Comparison of ENCODE assay signal across 10 cellular contexts in the genomic region with DNA sequence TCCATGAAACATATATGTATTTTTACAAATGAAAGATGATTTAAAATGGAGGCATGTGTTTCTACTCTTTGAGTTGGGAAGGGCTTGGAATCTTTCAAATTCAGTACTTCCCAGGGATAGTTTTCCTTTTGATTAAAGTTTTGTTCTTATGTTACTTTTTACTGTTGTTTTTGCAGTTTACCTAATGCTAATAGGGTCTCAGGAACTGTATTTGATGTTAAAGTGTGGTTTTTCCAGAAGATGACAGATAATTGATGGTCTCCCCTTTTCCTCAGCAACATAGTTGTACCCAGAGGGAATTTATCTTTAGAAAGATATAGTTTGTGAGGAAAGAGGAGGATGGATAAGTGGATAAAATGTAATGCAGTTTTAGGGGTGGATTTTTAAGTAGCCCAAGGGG. TPM values are rescaled to one million over a fixed set of nuclear protein-coding genes. Genes with fewer than 3 reads are reported as not detected.
A peak's percentile ranks its signal among the peaks of the same experiment; 100 is the strongest.
DNase-seq lines count a peak whose midpoint lies in the region; ATAC-seq and TF ChIP-seq lines count a peak whose summit lies in the region.
"Had no signal": no experiment of that assay in that cellular context is flagged by ENCODE, and none has a peak within 500 bp of the region (broad histone marks: within the 10 kb centered on the region; RNA-seq: fewer than 3 reads in every experiment).

No MANE protein-coding gene starts in this region.

- H3K4me3 ChIP-seq in BE2C (ENCODE audit: low read depth, low read length) (peak overlapping the region; percentile 74), IMR-90 (ENCODE audit: insufficient read depth, low read depth, low read length) (no peak overlapping the region)

- H2BK15ac ChIP-seq in IMR-90 (ENCODE audit: low read depth, low read length): no peak overlapping the region

- H4K5ac ChIP-seq in IMR-90 (ENCODE audit: low read depth, low read length): no peak overlapping the region

- ATAC-seq in IMR-90 (ENCODE audit: low read depth): no peak
- no peak for ATAC-seq in natural killer cell

- intact Hi-C loops in IMR-90 (cut with micrococcal nuclease): loop anchor here (1.0 to 5.0 kb wide), 3 partner anchors 87 to 1507 kb away; a partner anchor contains a TSS
- intact Hi-C loops in MCF 10A (cut with micrococcal nuclease): no loop called here
- intact Hi-C loops in natural killer cell (cut with micrococcal nuclease): loop anchor here (5.0 to 10.0 kb wide), 2 partner anchors 242 to 270 kb away; a partner anchor contains a TSS

- BruUV-seq in IMR-90 (replicated peaks; lab: Mats Ljungman, UMichigan): no TSS peak
- no TSS peak for BruUV-seq in MCF 10A (replicated peaks; lab: Mats Ljungman, UMichigan)

- no peak overlapping the region; the same call in 1 of the 2 replicates for H3K27ac ChIP-seq in IMR-90 (ENCODE audit: insufficient read depth, low read length)

- no peak overlapping the region; the same call in 1 of the 2 replicates for H3K14ac ChIP-seq in IMR-90 (replicated peaks; ENCODE audit: low read depth, low read length)

- no peak overlapping the region for H4K8ac ChIP-seq in IMR-90 (ENCODE audit: low read depth in 2 of 2, low read length in 2 of 2)

- H3K4me1 Mint-ChIP-seq in MCF 10A (ENCODE audit: insufficient read depth, unreplicated experiment) (peaks cover 26% of the 10 kb centered on the region), natural killer cell (peaks cover 62 to 72% of the 10 kb centered on the region in 2 donors)

- H3K36me3 ChIP-seq in BE2C (peaks cover 45% of the 10 kb centered on the region), IMR-90 (ENCODE audit: control insufficient read depth, insufficient read depth, low read length) (peaks cover 10% of the 10 kb centered on the region)

- H3K9ac ChIP-seq in IMR-90 (ENCODE audit: low read depth, low read length): no peak overlapping the region; the same call in 1 of the 2 replicates

- H3K79me1 ChIP-seq in IMR-90 (ENCODE audit: low read depth in 1 of 2, low read length in 2 of 2): peaks cover 8 to 42% of the 10 kb centered on the region in 2 experiments; a peak in 3 of 4 replicates

- H3K27me3 ChIP-seq in BE2C (no peaks in the 10 kb centered on the region), IMR-90 (ENCODE audit: control insufficient read depth, insufficient read depth, low read length) (no peaks in the 10 kb centered on the region)

- peaks cover 27% of the 10 kb centered on the region for H3K4me1 ChIP-seq in BE2C
- H3K4me1 ChIP-seq in IMR-90 (ENCODE audit: control insufficient read depth, insufficient read depth, low read length): peaks cover 19% of the 10 kb centered on the region

- no peak for DNase-seq in BE2C
- no peak for DNase-seq in IMR-90
- DNase-seq in MCF 10A (ENCODE audit: unreplicated experiment): no peak
- DNase-seq in natural killer cell: no peak
- DNase-seq in pons (ENCODE audit: low spot score): no peak
- no peak for DNase-seq in ecto neural progenitor cell (ENCODE audit: low spot score)
- DNase-seq in cerebellar cortex (ENCODE audit: low spot score): no peak
- DNase-seq in NCI-H2227 treated with DMSO at 0.1 percent for 48 hours (lab: John Stamatoyannopoulos, UW): no peak
- DNase-seq: NCI-H748 treated with DMSO at 0.1 percent for 48 hours, occipital lobe had no signal

- H2BK20ac ChIP-seq in IMR-90 (ENCODE audit: low read depth, low read length): no peak overlapping the region

- H3K27me3 Mint-ChIP-seq in MCF 10A (ENCODE audit: insufficient read depth, unreplicated experiment) (no peaks in the 10 kb centered on the region), natural killer cell (ENCODE audit: low read depth in 2 of 2) (no peaks in the 10 kb centered on the region)

- H3K9me3 Mint-ChIP-seq in MCF 10A (ENCODE audit: unreplicated experiment): no peaks in the 10 kb centered on the region
- no peaks in the 10 kb centered on the region for H3K9me3 Mint-ChIP-seq in natural killer cell

- no peak overlapping the region for H2AK9ac ChIP-seq in IMR-90 (replicated peaks; ENCODE audit: low read depth, low read length, poor library complexity)

- no peak for TF ChIP-seq CTCF in BE2C (IDR thresholded peaks at IDR 0.05; ENCODE audit: low read depth, low read length)
- no peak for TF ChIP-seq CTCF in IMR-90 (conservative IDR thresholded peaks at IDR 0.05; ENCODE audit: low read depth, low read length)
- TF ChIP-seq CTCF in MCF 10A (IDR thresholded peaks at IDR 0.05; ENCODE audit: unreplicated experiment): no peak
- no peak for TF ChIP-seq CTCF in natural killer cell (IDR thresholded peaks at IDR 0.05)

- H2BK5ac ChIP-seq in IMR-90 (ENCODE audit: low read depth, low read length, poor library complexity, severe bottlenecking): no peak overlapping the region

- H3K56ac ChIP-seq in IMR-90 (ENCODE audit: extremely low read depth, insufficient read depth, low read length): no peak overlapping the region

- H2AFZ ChIP-seq in IMR-90 (replicated peaks; ENCODE audit: low read length, poor library complexity): no peak overlapping the region

- no peak overlapping the region for H3K27ac Mint-ChIP-seq in MCF 10A (ENCODE audit: low read depth, unreplicated experiment)
- peak overlapping the region; percentile 90 to 97 for H3K27ac Mint-ChIP-seq in natural killer cell

- CTCF ChIA-PET in IMR-90 (lab: Yijun Ruan, JAX): no interaction called here
- CTCF ChIA-PET in MCF 10A (lab: Yijun Ruan, JAX): no interaction called here

- TF ChIP-seq RAD21 in IMR-90 (IDR thresholded peaks at IDR 0.05; ENCODE audit: low read length): no peak

- peaks cover 10% of the 10 kb centered on the region for H3K9me1 ChIP-seq in IMR-90 (ENCODE audit: insufficient read depth, low read length)

- H2BK120ac ChIP-seq in IMR-90 (ENCODE audit: low read depth, low read length): no peak overlapping the region

- H2AK5ac ChIP-seq in IMR-90 (ENCODE audit: low read depth, low read length): no peak overlapping the region

- H4K91ac ChIP-seq in IMR-90 (ENCODE audit: insufficient read depth, low read depth, low read length): no peak overlapping the region

- POLR2A ChIA-PET in IMR-90 (lab: Charles Lee; ENCODE audit: unreplicated experiment) (no interaction called here), MCF 10A (lab: Yijun Ruan, JAX) (interaction anchor here (0.6 to 1.3 kb wide), 3 partner anchors 12 to 941 kb away, joined by 3 to 7 read pairs (median 3); no protein-coding TSS in a partner anchor)

- H3K4me3 Mint-ChIP-seq in MCF 10A (ENCODE audit: unreplicated experiment) (peak overlapping the region; percentile 93), natural killer cell (peak overlapping the region; percentile 96)

- H3K18ac ChIP-seq in IMR-90 (ENCODE audit: low read depth, low read length): no peak overlapping the region

- dilution Hi-C loops in IMR-90 (cut with HindIII; ENCODE audit: low sequenced_read_pairs, unreplicated experiment): no loop called here

- TF ChIP-seq POLR2A in IMR-90 (IDR thresholded peaks at IDR 0.05; ENCODE audit: low read depth, low read length): no peak

- in situ Hi-C loops in IMR-90 (cut with MboI; ENCODE audit: low sequenced_read_pairs): no loop called here

- H3K4me2 ChIP-seq in IMR-90 (ENCODE audit: low read depth, low read length): peak overlapping the region; percentile 38

- H3K4ac ChIP-seq in IMR-90 (ENCODE audit: low read depth, low read length): no peak overlapping the region

- H4K20me1 ChIP-seq in IMR-90 (ENCODE audit: insufficient read depth, low read length): peaks cover 70% of the 10 kb centered on the region

- H3K23ac ChIP-seq in IMR-90 (ENCODE audit: low read depth, low read length): peak overlapping the region; percentile 44; the same call in 1 of the 2 replicates

- H3K9me3 ChIP-seq in BE2C (no peaks in the 10 kb centered on the region), IMR-90 (ENCODE audit: control insufficient read depth, insufficient read depth, low read length) (no peaks in the 10 kb centered on the region)

- peaks cover 22% of the 10 kb centered on the region for H3K36me3 Mint-ChIP-seq in MCF 10A (ENCODE audit: insufficient read depth, unreplicated experiment)
- no peaks in the 10 kb centered on the region for H3K36me3 Mint-ChIP-seq in natural killer cell

TF ChIP-seq in IMR-90, 13 proteins besides CTCF, POLR2A, EP300 and RAD21:
- TF ChIP-seq, protein P1, sequence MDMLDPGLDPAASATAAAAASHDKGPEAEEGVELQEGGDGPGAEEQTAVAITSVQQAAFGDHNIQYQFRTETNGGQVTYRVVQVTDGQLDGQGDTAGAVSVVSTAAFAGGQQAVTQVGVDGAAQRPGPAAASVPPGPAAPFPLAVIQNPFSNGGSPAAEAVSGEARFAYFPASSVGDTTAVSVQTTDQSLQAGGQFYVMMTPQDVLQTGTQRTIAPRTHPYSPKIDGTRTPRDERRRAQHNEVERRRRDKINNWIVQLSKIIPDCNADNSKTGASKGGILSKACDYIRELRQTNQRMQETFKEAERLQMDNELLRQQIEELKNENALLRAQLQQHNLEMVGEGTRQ (IDR thresholded peaks at IDR 0.05; ENCODE audit: low read depth, low read length): no peak
- TF ChIP-seq SMC3 (IDR thresholded peaks at IDR 0.05; ENCODE audit: low read depth, low read length) (no peak), MXI1 (IDR thresholded peaks at IDR 0.05; ENCODE audit: borderline replicate concordance, low read depth, low read length) (no peak), CEBPB (IDR thresholded peaks at IDR 0.05; ENCODE audit: low read depth, low read length) (no peak), CHD1 (IDR thresholded peaks at IDR 0.05; ENCODE audit: low read depth, low read length) (no peak)

RNA-seq across cellular contexts. Expression of a gene that starts 42.1 kb away (rescaled TPM):
- 4,204 TPM for polyA plus RNA-seq in BE2C (2012; ENCODE audit: insufficient read depth, insufficient read length, low read depth)
- total RNA-seq in IMR-90 (2012; rRNA removed): 377 and 397 TPM in 2 replicates
- polyA plus RNA-seq in IMR-90 (2012; rRNA removed): 1,064 and 1,356 TPM in 2 replicates
- polyA plus RNA-seq in IMR-90 (2012; cell fraction: cytosol; rRNA removed): 1,777 and 2,021 TPM in 2 replicates
- polyA plus RNA-seq in IMR-90 (2012; cell fraction: nucleus; rRNA removed; ENCODE audit: low replicate concordance): 1,041 and 1,061 TPM in 2 replicates
- total RNA-seq in MCF 10A (2022): 629 and 715 TPM in 2 replicates
- total RNA-seq in natural killer cell: 100 to 1,000 TPM; 530 to 823 (median 582) TPM

RNA-seq across cellular contexts. Expression of a gene that starts 44.0 kb away (rescaled TPM):
- 1.5 TPM for polyA plus RNA-seq in BE2C (2012; ENCODE audit: insufficient read depth, insufficient read length, low read depth)
- total RNA-seq in IMR-90 (2012; rRNA removed): 0.54 and 0.83 TPM in 2 replicates
- 0.60 and 0.90 TPM in 2 replicates for polyA plus RNA-seq in IMR-90 (2012; rRNA removed)
- polyA plus RNA-seq in IMR-90 (2012; cell fraction: cytosol; rRNA removed): 0.57 and 0.74 TPM in 2 replicates
- 0.90 and 1.0 TPM in 2 replicates for polyA plus RNA-seq in IMR-90 (2012; cell fraction: nucleus; rRNA removed; ENCODE audit: low replicate concordance)
- 1.6 and 2.2 TPM in 2 replicates for total RNA-seq in MCF 10A (2022)
- total RNA-seq in natural killer cell: under 1 TPM in 2 of 3 donors, not detected in 1; 0.60 to 0.66 TPM
